ENCODE assay signal across 8 cellular contexts in the genomic region with DNA sequence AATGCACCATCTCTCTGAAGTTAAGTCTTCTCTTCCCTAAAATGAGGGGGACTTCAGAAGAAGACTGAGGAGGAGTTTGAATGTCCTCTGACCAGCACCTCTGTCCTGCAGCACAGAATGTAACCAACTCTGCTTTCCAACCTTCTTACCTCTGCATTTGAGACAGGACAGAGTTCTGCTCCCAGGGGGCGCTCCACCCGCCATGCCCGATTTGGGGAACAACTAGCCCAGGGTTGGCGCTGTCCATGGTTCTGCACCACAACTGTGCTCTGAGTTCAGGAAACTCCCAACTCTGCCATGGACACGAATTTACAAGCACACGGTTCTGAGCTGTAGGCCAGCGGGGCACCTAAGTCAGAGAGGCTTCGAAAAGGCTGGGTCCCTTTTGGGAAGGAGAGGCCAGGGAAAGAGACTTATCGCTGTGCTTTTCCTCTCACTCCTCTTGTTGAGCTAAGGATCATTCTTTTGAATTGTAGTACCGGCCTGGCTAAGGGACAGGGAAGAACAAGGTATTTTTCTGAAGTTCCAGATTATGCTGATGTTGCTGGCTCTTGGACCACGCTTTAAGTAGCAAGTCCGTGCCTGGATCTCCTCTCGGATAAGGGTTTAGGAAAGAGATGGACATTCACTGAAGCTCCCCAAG. TPM values are rescaled to one million over a fixed set of nuclear protein-coding genes. Genes with fewer than 3 reads are reported as not detected.
DNase-seq lines count a peak whose midpoint lies in the region; ATAC-seq, FAIRE-seq and TF ChIP-seq lines count a peak whose summit lies in the region.

No MANE protein-coding gene starts in this region.

- no peak overlapping the region for H2AFZ ChIP-seq in mesenchymal stem cell (ENCODE audit: low read depth, low read length)

- DNase-seq in D721Med (ENCODE audit: insufficient read length, low spot score) = no peak
- peak; percentile 33 for DNase-seq in LoVo (ENCODE audit: low spot score)
- DNase-seq in activated CD4-positive, alpha-beta T cell treated with anti-CD3 and anti-CD28 coated beads for 4 hours = peak; percentile 48
- DNase-seq in effector memory CD8-positive, alpha-beta T cell = peak; percentile 17 to 23 (median 18)
- peak; percentile 56 for DNase-seq in mesenchymal stem cell

- no peak overlapping the region for H3K9ac ChIP-seq in mesenchymal stem cell (ENCODE audit: low read length)

- H3K36me3 ChIP-seq in mesenchymal stem cell (ENCODE audit: control insufficient read depth in 1 of 2, insufficient read depth in 2 of 2, low read depth in 1 of 2, low read length in 2 of 2) = no peaks in the 10 kb centered on the region

- H3K27me3 Mint-ChIP-seq in effector memory CD8-positive, alpha-beta T cell = peaks cover 19 to 62% of the 10 kb centered on the region in 2 donors
- H3K27me3 Mint-ChIP-seq in stimulated activated memory B cell treated with anti-CD40 and anti-IgM and Interleukin-4, amounts not matched to agents 10 μg/mL and 1 μg/mL and 100 μg/mL, for 72 hours = no peaks in the 10 kb centered on the region

- H3K4me2 ChIP-seq in mesenchymal stem cell (ENCODE audit: low read length, poor library complexity, severe bottlenecking) = no peak overlapping the region

- H3K27ac ChIP-seq in mesenchymal stem cell (ENCODE audit: low read length, poor library complexity, severe bottlenecking) = no peak overlapping the region

- no peak overlapping the region for H2AK5ac ChIP-seq in mesenchymal stem cell (ENCODE audit: low read length, severe bottlenecking)

- no peak overlapping the region for H2BK12ac ChIP-seq in mesenchymal stem cell (ENCODE audit: low read length in 2 of 2)

- no peak overlapping the region for H3K23ac ChIP-seq in mesenchymal stem cell (ENCODE audit: low read length in 2 of 2)

- H2BK120ac ChIP-seq in mesenchymal stem cell (ENCODE audit: low read depth, low read length) = no peak overlapping the region

- H3K36me3 Mint-ChIP-seq in effector memory CD8-positive, alpha-beta T cell (ENCODE audit: insufficient read depth) = no peaks in the 10 kb centered on the region
- peaks cover 66% of the 10 kb centered on the region for H3K36me3 Mint-ChIP-seq in stimulated activated memory B cell treated with anti-CD40 and anti-IgM and Interleukin-4, amounts not matched to agents 10 μg/mL and 1 μg/mL and 100 μg/mL, for 72 hours

- 32% methylated on average over 13 of the region's 13 CpGs for whole genome bisulfite sequencing in mesenchymal stem cell

- no peak overlapping the region for H3K4ac ChIP-seq in mesenchymal stem cell (ENCODE audit: low read depth in 1 of 2, low read length in 2 of 2)

- no peaks in the 10 kb centered on the region for H3K4me1 ChIP-seq in mesenchymal stem cell (ENCODE audit: control insufficient read depth, insufficient read depth, low read depth, low read length)

- no peak overlapping the region for H3K4me3 ChIP-seq in mesenchymal stem cell (ENCODE audit: insufficient read depth in 1 of 2, low read depth in 1 of 2, low read length in 2 of 2)

- H2BK5ac ChIP-seq in mesenchymal stem cell (ENCODE audit: low read depth, low read length, poor library complexity, severe bottlenecking) = no peak overlapping the region

- H3K27ac Mint-ChIP-seq in effector memory CD8-positive, alpha-beta T cell = no peak overlapping the region
- peak overlapping the region; percentile 78 for H3K27ac Mint-ChIP-seq in stimulated activated memory B cell treated with anti-CD40 and anti-IgM and Interleukin-4, amounts not matched to agents 10 μg/mL and 1 μg/mL and 100 μg/mL, for 72 hours

- H3K4me3 Mint-ChIP-seq in effector memory CD8-positive, alpha-beta T cell = no peak overlapping the region
- H3K4me3 Mint-ChIP-seq in stimulated activated memory B cell treated with anti-CD40 and anti-IgM and Interleukin-4, amounts not matched to agents 10 μg/mL and 1 μg/mL and 100 μg/mL, for 72 hours = peak overlapping the region; percentile 38

- no peak overlapping the region for H4K8ac ChIP-seq in mesenchymal stem cell (ENCODE audit: low read length)

- H3K14ac ChIP-seq in mesenchymal stem cell (ENCODE audit: low read length in 2 of 2) = no peak overlapping the region

- no peak overlapping the region for H4K91ac ChIP-seq in mesenchymal stem cell (ENCODE audit: low read length)

- TF ChIP-seq CTCF in D721Med (IDR thresholded peaks at IDR 0.05; ENCODE audit: insufficient read depth, missing control alignments) = peak; percentile 52

- peaks cover 0 to 8% of the 10 kb centered on the region in 2 donors for H3K4me1 Mint-ChIP-seq in effector memory CD8-positive, alpha-beta T cell (ENCODE audit: low read depth in 2 of 2)
- H3K4me1 Mint-ChIP-seq in stimulated activated memory B cell treated with anti-CD40 and anti-IgM and Interleukin-4, amounts not matched to agents 10 μg/mL and 1 μg/mL and 100 μg/mL, for 72 hours = peaks cover 78% of the 10 kb centered on the region

- no peak for ATAC-seq in effector memory CD8-positive, alpha-beta T cell (replicated peaks)
- no peak for ATAC-seq in stimulated activated memory B cell treated with anti-CD40 and anti-IgM and Interleukin-4, amounts not matched to agents 10 μg/mL and 1 μg/mL and 100 μg/mL, for 72 hours
- no peak for ATAC-seq in GM18520 (IDR thresholded peaks at IDR 0.05; ENCODE audit: unreplicated experiment)
- ATAC-seq in GM19395 (IDR thresholded peaks at IDR 0.05; ENCODE audit: unreplicated experiment) = no peak

- no peak overlapping the region for H2BK15ac ChIP-seq in mesenchymal stem cell (ENCODE audit: low read depth, poor library complexity, severe bottlenecking)

- no peak overlapping the region for H3K18ac ChIP-seq in mesenchymal stem cell (ENCODE audit: low read depth in 1 of 2, low read length in 2 of 2)

- no peaks in the 10 kb centered on the region for H3K9me3 ChIP-seq in mesenchymal stem cell (ENCODE audit: control insufficient read depth, low read length)

- H3K79me1 ChIP-seq in mesenchymal stem cell (replicated peaks; ENCODE audit: low read length, poor library complexity, severe bottlenecking) = no peaks in the 10 kb centered on the region

- no peaks in the 10 kb centered on the region for H3K27me3 ChIP-seq in mesenchymal stem cell (ENCODE audit: control insufficient read depth in 1 of 2, insufficient read depth in 1 of 2, low read length in 2 of 2)

- peaks cover 5 to 6% of the 10 kb centered on the region in 2 donors for H3K9me3 Mint-ChIP-seq in effector memory CD8-positive, alpha-beta T cell
- H3K9me3 Mint-ChIP-seq in stimulated activated memory B cell treated with anti-CD40 and anti-IgM and Interleukin-4, amounts not matched to agents 10 μg/mL and 1 μg/mL and 100 μg/mL, for 72 hours = peaks cover 12% of the 10 kb centered on the region

- no peak for FAIRE-seq in D721Med (lab: Jason Lieb, UNC)

RNA-seq across cellular contexts. Expression of a gene that starts 22.2 kb away (rescaled TPM):
- polyA plus RNA-seq in mesenchymal stem cell (2013, experiment 1 of 2) = not detected
- polyA plus RNA-seq in mesenchymal stem cell (2013, experiment 2 of 2) = not detected

RNA-seq across cellular contexts. Expression of a gene that starts 37.0 kb away (rescaled TPM):
- 3.9 TPM for polyA plus RNA-seq in mesenchymal stem cell (2013, experiment 1 of 2)
- polyA plus RNA-seq in mesenchymal stem cell (2013, experiment 2 of 2) = 4.1 TPM

RNA-seq across cellular contexts. Expression of a gene that starts 38.6 kb away (rescaled TPM):
- not detected for polyA plus RNA-seq in mesenchymal stem cell (2013, experiment 1 of 2)
- polyA plus RNA-seq in mesenchymal stem cell (2013, experiment 2 of 2) = not detected
